In the genomic region with DNA sequence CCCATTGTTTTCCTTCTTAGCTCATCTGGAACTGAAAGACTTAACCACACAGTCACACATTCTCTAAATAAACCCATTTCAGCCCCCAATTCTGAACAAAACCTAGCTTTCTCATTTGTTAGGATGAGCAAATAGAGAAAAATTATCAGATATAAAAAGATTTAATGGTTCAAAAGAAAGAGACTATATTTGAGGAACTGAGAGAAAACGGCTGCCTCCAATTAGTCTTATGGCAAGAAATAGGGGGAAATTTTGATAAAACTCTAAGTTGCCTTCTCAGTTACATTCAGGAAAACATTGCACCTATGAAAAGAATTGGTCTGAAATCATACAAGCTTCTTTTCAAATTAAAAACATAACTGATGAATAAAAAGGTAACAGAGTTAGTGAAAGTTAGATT, we compare ENCODE assay signal across 9 cellular contexts.
"Had no signal": no experiment of that assay in that cellular context is flagged by ENCODE, and none has a peak within 500 bp of the region (broad histone marks: within the 10 kb centered on the region; RNA-seq: fewer than 3 reads in every experiment).

No MANE protein-coding gene starts in this region.

- H3K27ac Mint-ChIP-seq: IgD-negative memory B cell had no signal

- H3K9ac ChIP-seq: KMS-11 had no signal

- H3K4me3 Mint-ChIP-seq: IgD-negative memory B cell had no signal

- H3K4me2 ChIP-seq: KMS-11 had no signal

- DNase-seq: IMR-90, KBM-7, KG1 had no signal

- H3K4me1 Mint-ChIP-seq: IgD-negative memory B cell had no signal

- H3K27ac ChIP-seq: HL-60, KMS-11 had no signal

- ATAC-seq: HepG2, K562 had no signal

- H3K4me3 ChIP-seq: K562 had no signal

- FAIRE-seq: HepG2, HTR-8/SVneo, K562 had no signal

- H3K36me3 Mint-ChIP-seq: IgD-negative memory B cell had no signal
